8 cellular contexts compared by ENCODE assay signal in the genomic region with DNA sequence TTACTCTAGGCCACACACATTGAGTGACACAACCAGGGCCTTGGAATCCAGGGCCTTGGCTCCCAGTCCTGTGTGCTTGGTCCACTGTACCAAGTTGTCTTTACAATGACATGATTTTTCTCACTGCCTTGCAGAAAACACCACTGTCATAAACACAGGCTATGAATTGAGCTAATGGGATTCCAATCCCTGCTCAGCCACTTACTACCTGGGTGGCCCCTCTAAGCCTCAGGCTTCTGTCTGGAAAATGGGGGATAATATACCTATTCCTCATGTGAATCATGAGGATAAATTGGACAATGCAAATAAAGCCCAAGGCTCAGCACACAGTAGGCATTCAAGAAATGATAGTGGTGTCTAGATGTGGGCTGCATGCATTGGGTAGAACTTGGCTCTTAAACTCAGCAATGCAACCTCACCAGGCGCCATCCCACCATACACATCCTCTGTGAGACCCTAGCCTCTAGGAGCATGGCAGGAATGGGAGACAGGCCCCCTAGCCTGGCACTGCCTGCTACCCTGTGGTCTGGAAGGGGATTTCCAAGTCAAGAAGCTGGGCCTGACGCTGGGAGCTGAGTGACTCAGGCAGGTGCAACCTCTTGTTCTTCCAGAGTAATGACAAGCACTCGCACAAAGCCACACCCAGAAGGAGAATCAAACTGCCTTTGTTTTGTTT. TPM values are rescaled to one million over a fixed set of nuclear protein-coding genes. Genes with fewer than 3 reads are reported as not detected.
DNase-seq lines count a peak whose midpoint lies in the region; ATAC-seq, FAIRE-seq and TF ChIP-seq lines count a peak whose summit lies in the region.

No MANE protein-coding gene starts in this region.

- in situ Hi-C loops in gastrocnemius medialis (cut with MboI; ENCODE audit: low sequenced_read_pairs in 4 of 4): no loop called here

- peak; percentile 81 for FAIRE-seq in GM12892 (lab: Jason Lieb, UNC)

- H3K4me1 ChIP-seq in SJSA1 (replicated peaks): peaks cover 82% of the 10 kb centered on the region
- peaks cover 56 to 66% of the 10 kb centered on the region in 2 donors for H3K4me1 ChIP-seq in gastrocnemius medialis

- H3K27ac ChIP-seq in SJSA1 (peak overlapping the region; percentile 98), gastrocnemius medialis (peak overlapping the region; percentile 98 to 100 (median 100))

- intact Hi-C loops in gastrocnemius medialis (cut with DNase I; ENCODE audit: low total_unique reads): no loop called here
- intact Hi-C loops in posterior vena cava (cut with DNase I): no loop called here

- H3K27me3 ChIP-seq in SJSA1 (replicated peaks) (no peaks in the 10 kb centered on the region), gastrocnemius medialis (no peaks in the 10 kb centered on the region)

- H3K4me3 ChIP-seq in SJSA1 (no peak overlapping the region), gastrocnemius medialis (no peak overlapping the region)

- no peaks in the 10 kb centered on the region for H3K9me3 ChIP-seq in SJSA1 (replicated peaks)
- H3K9me3 ChIP-seq in gastrocnemius medialis: no peaks in the 10 kb centered on the region

- TF ChIP-seq CTCF in gastrocnemius medialis (IDR thresholded peaks at IDR 0.05 in 4 of 5, conservative IDR thresholded peaks at IDR 0.05 in 1 of 5): no peak

- DNase-seq in GM12892 (ENCODE audit: insufficient read length): no peak
- peak; percentile 96 to 98 for DNase-seq in SJSA1 (ENCODE audit: low read depth in 1 of 2, low spot score in 2 of 2)
- peak; percentile 78 for DNase-seq in astrocyte of the hippocampus (ENCODE audit: low read depth, low spot score)
- DNase-seq in gastrocnemius medialis: peak; percentile 65 to 85
- DNase-seq in inferior parietal cortex (ENCODE audit: extremely low spot score): no peak
- no peak for DNase-seq in posterior vena cava (ENCODE audit: low spot score)

- TF ChIP-seq POLR2A in GM12892 (IDR thresholded peaks at IDR 0.05; ENCODE audit: low read depth, low read length) (no peak), gastrocnemius medialis (IDR thresholded peaks at IDR 0.05) (no peak)

- H3K36me3 ChIP-seq in SJSA1 (peaks cover 30% of the 10 kb centered on the region), gastrocnemius medialis (no peaks in the 10 kb centered on the region)

- peak in 1 of 2 donors; percentile 47 for ATAC-seq in gastrocnemius medialis
- no peak for ATAC-seq in HG03159 (IDR thresholded peaks at IDR 0.05; ENCODE audit: unreplicated experiment)
- no peak for ATAC-seq in HG03045 (IDR thresholded peaks at IDR 0.05; ENCODE audit: unreplicated experiment)

RNA-seq across cellular contexts. Expression of a gene that starts 2.3 kb away (rescaled TPM):
- 187 TPM for polyA plus RNA-seq in GM12892 (2012; ENCODE audit: missing spikeins)
- 263 and 296 TPM in 2 replicates for total RNA-seq in SJSA1 (2014; rRNA removed; shearing (Covaris generic))
- total RNA-seq in gastrocnemius medialis (100 to 1,000 TPM; 112 to 228 (median 188) TPM), posterior vena cava (10 to 100 TPM; 56.7 to 77.5 TPM)

Comparison
In these comparisons a context has a peak if more than half of its experiments do, and no peak if none do; other contexts are left out.
1. DNase-seq: peak in SJSA1 (2 of 2), astrocyte of the hippocampus (single experiment) and gastrocnemius medialis (2 of 2); none in GM12892 (single experiment), inferior parietal cortex (single experiment) and posterior vena cava (single experiment).